In the genomic region with DNA sequence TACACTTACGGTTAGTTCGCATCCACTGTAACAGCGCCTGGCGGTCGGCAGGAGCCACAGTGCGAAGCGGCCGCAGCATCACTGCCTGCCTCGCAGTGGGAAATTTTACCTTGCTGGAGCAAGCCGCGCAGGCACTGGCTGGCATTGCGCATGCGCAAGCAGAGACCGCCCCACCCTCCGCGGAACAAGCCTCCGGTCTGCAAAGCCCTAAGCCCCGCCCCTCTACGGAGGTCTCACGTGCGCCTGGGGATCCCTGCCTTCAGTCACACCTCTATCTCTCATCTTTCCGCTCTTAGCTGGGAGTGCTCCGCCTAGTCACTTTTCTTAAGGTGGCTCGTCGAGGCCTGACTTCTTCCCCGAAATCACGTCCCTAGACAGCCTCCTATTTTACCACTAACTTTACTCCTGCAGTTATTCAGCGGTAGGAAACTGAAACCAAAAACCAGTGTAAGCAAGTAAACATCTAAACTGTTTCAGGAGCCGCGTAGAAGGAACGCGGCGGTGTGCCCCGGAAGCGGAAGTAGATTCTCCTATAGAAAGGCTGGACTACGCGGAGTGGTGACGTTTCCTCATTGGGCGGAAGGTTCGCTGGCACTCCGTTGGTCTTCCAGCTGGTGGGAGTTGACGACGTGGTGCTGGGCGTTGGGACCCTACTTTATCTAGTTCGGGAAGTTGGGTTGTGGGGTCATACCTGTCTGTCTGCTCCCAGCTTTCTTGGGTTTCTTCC, we compare ENCODE assay signal across 1 cellular context.
TF ChIP-seq lines count a peak whose summit lies in the region.

Gene SRP54, plus strand, starts transcription at position 572 of the 727 bp plus-strand sequence. CDS start 13,718 bp downstream, outside the sequence.

TF ChIP-seq in HepG2, 621 proteins besides CTCF, POLR2A, EP300 and RAD21 (continued from another document and continues in another):
- TF ChIP-seq, protein P1, sequence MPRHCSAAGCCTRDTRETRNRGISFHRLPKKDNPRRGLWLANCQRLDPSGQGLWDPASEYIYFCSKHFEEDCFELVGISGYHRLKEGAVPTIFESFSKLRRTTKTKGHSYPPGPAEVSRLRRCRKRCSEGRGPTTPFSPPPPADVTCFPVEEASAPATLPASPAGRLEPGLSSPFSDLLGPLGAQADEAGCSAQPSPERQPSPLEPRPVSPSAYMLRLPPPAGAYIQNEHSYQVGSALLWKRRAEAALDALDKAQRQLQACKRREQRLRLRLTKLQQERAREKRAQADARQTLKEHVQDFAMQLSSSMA (CRISPR knock-in tag; IDR thresholded peaks at IDR 0.05), result peak; percentile 98
- TF ChIP-seq ZNF569 (CRISPR knock-in tag; IDR thresholded peaks at IDR 0.05; ENCODE audit: borderline replicate concordance), result peak; percentile 99; the same call in 1 of the 2 replicates
- peak; percentile 100 for TF ChIP-seq THYN1 (CRISPR knock-in tag; IDR thresholded peaks at IDR 0.05; ENCODE audit: borderline replicate concordance, low read depth)
- peak; percentile 91; the same call in 1 of the 2 replicates for TF ChIP-seq AKAP8 (CRISPR knock-in tag; IDR thresholded peaks at IDR 0.05)
- peak; percentile 99 for TF ChIP-seq ZNF839 (CRISPR knock-in tag; IDR thresholded peaks at IDR 0.05; ENCODE audit: borderline replicate concordance)
- peak; percentile 72; the same call in 1 of the 2 replicates for TF ChIP-seq TEAD2 (CRISPR knock-in tag; IDR thresholded peaks at IDR 0.05)
- 0 out of 2 replicates have a peak, but pooled peaks have one; percentile 53 for TF ChIP-seq FOXM1 (CRISPR knock-in tag; IDR thresholded peaks at IDR 0.05)
- TF ChIP-seq GPBP1L1 (CRISPR knock-in tag; IDR thresholded peaks at IDR 0.05), result no peak
- peak; percentile 79; the same call in 1 of the 2 replicates for TF ChIP-seq ZNF660 (CRISPR knock-in tag; IDR thresholded peaks at IDR 0.05; ENCODE audit: borderline replicate concordance, low read depth)
- no peak for TF ChIP-seq ZNF775 (CRISPR knock-in tag; IDR thresholded peaks at IDR 0.05; ENCODE audit: borderline replicate concordance)
- no peak for TF ChIP-seq PRMT3 (CRISPR knock-in tag; IDR thresholded peaks at IDR 0.05; ENCODE audit: borderline replicate concordance, low read depth)
- TF ChIP-seq ZNF501 (CRISPR knock-in tag; IDR thresholded peaks at IDR 0.05), result peak; percentile 100
- TF ChIP-seq SAFB2 (CRISPR knock-in tag; IDR thresholded peaks at IDR 0.05; ENCODE audit: borderline replicate concordance, low read depth), result peak; percentile 99
- no peak for TF ChIP-seq SOX6 (IDR thresholded peaks at IDR 0.05)
- peak; percentile 91 for TF ChIP-seq SOX6 (CRISPR knock-in tag; IDR thresholded peaks at IDR 0.05)
- peak; percentile 94 for TF ChIP-seq ZBTB34 (CRISPR knock-in tag; IDR thresholded peaks at IDR 0.05)
- no peak for TF ChIP-seq REL (CRISPR knock-in tag; conservative IDR thresholded peaks at IDR 0.05)
- TF ChIP-seq FOXK2 (IDR thresholded peaks at IDR 0.05), result peak; percentile 93
- peak; percentile 77; the same call in 1 of the 2 replicates for TF ChIP-seq DNMT3B (CRISPR knock-in tag; conservative IDR thresholded peaks at IDR 0.05)
- TF ChIP-seq ZHX2 (IDR thresholded peaks at IDR 0.05; ENCODE audit: low read depth), result peak; percentile 92
- peak; percentile 97 for TF ChIP-seq ZHX2 (CRISPR knock-in tag; IDR thresholded peaks at IDR 0.05; ENCODE audit: borderline replicate concordance)
- TF ChIP-seq HES4 (CRISPR knock-in tag; IDR thresholded peaks at IDR 0.05; ENCODE audit: borderline replicate concordance), result peak; percentile 93
- TF ChIP-seq ZNF264 (CRISPR knock-in tag; IDR thresholded peaks at IDR 0.05), result peak; percentile 94
- TF ChIP-seq POGZ (CRISPR knock-in tag; IDR thresholded peaks at IDR 0.05), result peak; percentile 95
- no peak for TF ChIP-seq JDP2 (CRISPR knock-in tag; IDR thresholded peaks at IDR 0.05; ENCODE audit: borderline replicate concordance)
- TF ChIP-seq KDM5A (IDR thresholded peaks at IDR 0.05; ENCODE audit: borderline replicate concordance, low read length), result peak; percentile 96
- peak; percentile 98 for TF ChIP-seq TOPORS (CRISPR knock-in tag; IDR thresholded peaks at IDR 0.05)
- 0 out of 2 replicates have a peak, but pooled peaks have one; percentile 0 for TF ChIP-seq ZNF7 (CRISPR knock-in tag; IDR thresholded peaks at IDR 0.05)
- TF ChIP-seq ZSCAN21 (CRISPR knock-in tag; IDR thresholded peaks at IDR 0.05; ENCODE audit: borderline replicate concordance), result peak; percentile 80
- TF ChIP-seq NR2F2 (IDR thresholded peaks at IDR 0.05; ENCODE audit: borderline replicate concordance, low read depth), result no peak
- TF ChIP-seq TCF12 (IDR thresholded peaks at IDR 0.05), result no peak
- TF ChIP-seq TCF12 (CRISPR knock-in tag; IDR thresholded peaks at IDR 0.05), result peak; percentile 91; the same call in 1 of the 2 replicates
- TF ChIP-seq REXO4 (CRISPR knock-in tag; IDR thresholded peaks at IDR 0.05; ENCODE audit: borderline replicate concordance), result 0 out of 2 replicates have a peak, but pooled peaks have one; percentile 51
- TF ChIP-seq NR2F1 (CRISPR knock-in tag; IDR thresholded peaks at IDR 0.05), result peak; percentile 26 to 71; a peak in 3 of 4 replicates
- no peak; the same call in none of the 2 replicates for TF ChIP-seq KDM4B (CRISPR knock-in tag; IDR thresholded peaks at IDR 0.05)
- TF ChIP-seq ZMAT3 (CRISPR knock-in tag; conservative IDR thresholded peaks at IDR 0.05), result peak; percentile 100
- TF ChIP-seq ZNF761 (CRISPR knock-in tag; conservative IDR thresholded peaks at IDR 0.05), result peak; percentile 98
- TF ChIP-seq KLF9 (CRISPR knock-in tag; IDR thresholded peaks at IDR 0.05; ENCODE audit: low read depth), result peak; percentile 98
- peak; percentile 73 for TF ChIP-seq HIC2 (CRISPR knock-in tag; IDR thresholded peaks at IDR 0.05; ENCODE audit: low read depth)
- peak; percentile 85 for TF ChIP-seq NFAT5 (CRISPR knock-in tag; IDR thresholded peaks at IDR 0.05)
- TF ChIP-seq ZNF350 (CRISPR knock-in tag; IDR thresholded peaks at IDR 0.05; ENCODE audit: borderline replicate concordance, low read depth), result peak; percentile 98
- peak; percentile 85 for TF ChIP-seq PCBP2 (optimal IDR thresholded peaks at IDR 0.05; ENCODE audit: low read depth, low read length, poor library complexity, severe bottlenecking)
- peak; percentile 97 for TF ChIP-seq SSRP1 (CRISPR knock-in tag; IDR thresholded peaks at IDR 0.05)
- TF ChIP-seq ZNF605 (CRISPR knock-in tag; IDR thresholded peaks at IDR 0.05), result peak; percentile 100
